ENCODE assay signal across 28 cellular contexts in genomic region chr13:85995788-85996418, GRCh38.
DNase-seq lines count a peak whose midpoint lies in the region; ATAC-seq, FAIRE-seq and TF ChIP-seq lines count a peak whose summit lies in the region.
"Had no signal": no experiment of that assay in that cellular context is flagged by ENCODE, and none has a peak within 500 bp of the region (broad histone marks: within the 10 kb centered on the region; RNA-seq: fewer than 3 reads in every experiment).

No MANE protein-coding gene starts in this region.

- CTCF ChIA-PET in A549 (lab: Yijun Ruan, JAX): no interaction called here
- CTCF ChIA-PET in H1 (lab: Charles Lee; ENCODE audit: partially characterized antibody): interaction anchor here (0.7 kb wide), 1 partner anchor 714 kb away, joined by 3 read pairs; no protein-coding TSS in a partner anchor

- H3K23ac ChIP-seq in H1 (ENCODE audit: insufficient read length) (no peak overlapping the region), mesenchymal stem cell (ENCODE audit: low read length in 2 of 2) (no peak overlapping the region)

- H3K36me3 Mint-ChIP-seq in mesothelial cell of epicardium: no peaks in the 10 kb centered on the region
- H3K36me3 Mint-ChIP-seq: brain, IgD-negative memory B cell had no signal

- ATAC-seq in A549: no peak
- peak; percentile 71 for ATAC-seq in HG03432 (IDR thresholded peaks at IDR 0.05; ENCODE audit: unreplicated experiment)
- ATAC-seq: activated CD8-positive, alpha-beta T cell treated with anti-CD3 and anti-CD28 coated beads, Interleukin-2, amount 10 ng/mL, durations not matched to agents 7 days and 5 days had no signal

- no peak overlapping the region for H2BK20ac ChIP-seq in H1 (ENCODE audit: low read length)

- DNase-seq in A549 (ENCODE audit: low read depth in 1 of 2, low spot score in 1 of 2) (no peak), NCI-H510A (lab: John Stamatoyannopoulos, UW) (peak; percentile 25), H1 (ENCODE audit: low read depth in 1 of 2, low spot score in 2 of 2) (no peak), mesothelial cell of epicardium (ENCODE audit: low spot score in 2 of 2, unreplicated experiment in 2 of 2) (no peak), mesenchymal stem cell (no peak), H4 (ENCODE audit: low spot score) (no peak), SKM-1 treated with dmso at 0.1 percent for 144 hours (lab: John Stamatoyannopoulos, UW; ENCODE audit: unreplicated experiment) (no peak)
- DNase-seq: ACHN; activated CD8-positive, alpha-beta T cell treated with anti-CD3 and anti-CD28 coated beads, Interleukin-2, amount 10 ng/mL, durations not matched to agents 7 days and 5 days; activated gamma-delta T cell; activated T-cell treated with anti-CD3 and anti-CD28 coated beads for 4 hours; adrenal gland; COR-L47; DMS79; glutamatergic neuron; kidney glomerular epithelial cell; NCI-H187; NCI-H226; T-helper 1 cell; trophoblast cell had no signal

- no peaks in the 10 kb centered on the region for H3K9me3 Mint-ChIP-seq in mesothelial cell of epicardium
- H3K9me3 Mint-ChIP-seq: brain had no signal

- H3K18ac ChIP-seq in H1 (ENCODE audit: extremely low read depth, low read length) (no peak overlapping the region), mesenchymal stem cell (ENCODE audit: low read depth in 1 of 2, low read length in 2 of 2) (no peak overlapping the region)

- no peaks in the 10 kb centered on the region for H3K27me3 ChIP-seq in H1 (replicated peaks in 1 of 4; ENCODE audit: control insufficient read depth in 3 of 4, extremely low read depth in 1 of 4, insufficient read depth in 3 of 4, low read length in 3 of 4)
- H3K27me3 ChIP-seq in mesenchymal stem cell (ENCODE audit: control insufficient read depth in 1 of 2, insufficient read depth in 1 of 2, low read length in 2 of 2): no peaks in the 10 kb centered on the region
- H3K27me3 ChIP-seq: adrenal gland, BLaER1, SJSA1 had no signal

- WGBS in A549 (ENCODE audit: missing lambda C conversion rate): 20% methylated on average over 3 of the region's 3 CpGs
- WGBS in H1 (ENCODE audit: extremely low coverage in 1 of 2, insufficient coverage in 1 of 2, insufficient read length in 1 of 2, insufficient replicate concordance in 2 of 2, low coverage in 1 of 2, low lambda C conversion rate in 2 of 2, missing lambda C conversion rate in 1 of 2), 2 experiments: 88% methylated on average over 3 of the region's 3 CpGs; no CpG with 5 or more reads in 1 of the 2 experiments
- 62% methylated on average over 3 of the region's 3 CpGs for WGBS in mesenchymal stem cell

- H3K4me1 ChIP-seq in A549 (no peaks in the 10 kb centered on the region), H1 (replicated peaks in 1 of 4; ENCODE audit: control insufficient read depth in 3 of 4, insufficient read depth in 4 of 4, low read length in 3 of 4) (no peaks in the 10 kb centered on the region), mesenchymal stem cell (ENCODE audit: control insufficient read depth, insufficient read depth, low read depth, low read length) (no peaks in the 10 kb centered on the region)
- H3K4me1 ChIP-seq: adrenal gland, BLaER1, SJSA1 had no signal

- H4K5ac ChIP-seq in H1 (ENCODE audit: insufficient read length, low read depth, low read length): no peak overlapping the region

- H3K56ac ChIP-seq in H1 (replicated peaks; ENCODE audit: insufficient read length, low read depth, low read length): no peak overlapping the region

- no peaks in the 10 kb centered on the region for H3K36me3 ChIP-seq in H1 (ENCODE audit: control insufficient read depth in 2 of 4, insufficient read depth in 4 of 4, low read length in 3 of 4)
- H3K36me3 ChIP-seq in mesenchymal stem cell (ENCODE audit: control insufficient read depth in 1 of 2, insufficient read depth in 2 of 2, low read depth in 1 of 2, low read length in 2 of 2): no peaks in the 10 kb centered on the region
- H3K36me3 ChIP-seq: adrenal gland, BLaER1, SJSA1 had no signal

- no peaks in the 10 kb centered on the region for H4K20me1 ChIP-seq in H1 (replicated peaks in 1 of 2; ENCODE audit: control insufficient read depth in 1 of 2, insufficient read depth in 2 of 2, low read length in 2 of 2)
- H4K20me1 ChIP-seq: BLaER1 had no signal

- POLR2A ChIA-PET in A549 (lab: Yijun Ruan, JAX) (no interaction called here), H1 (lab: Charles Lee; ENCODE audit: partially characterized antibody) (interaction anchor here (1.5 kb wide), 1 partner anchor 9 kb away, joined by 4 read pairs; no protein-coding TSS in a partner anchor)

- H2AK5ac ChIP-seq in H1 (ENCODE audit: low read depth, low read length) (no peak overlapping the region), mesenchymal stem cell (ENCODE audit: low read length, severe bottlenecking) (no peak overlapping the region)

- H2BK120ac ChIP-seq in H1 (replicated peaks; ENCODE audit: low read depth, low read length): no peak overlapping the region
- no peak overlapping the region for H2BK120ac ChIP-seq in mesenchymal stem cell (ENCODE audit: low read depth, low read length)

- no peak overlapping the region for H3K4me3 Mint-ChIP-seq in mesothelial cell of epicardium
- H3K4me3 Mint-ChIP-seq: activated CD8-positive, alpha-beta T cell treated with anti-CD3 and anti-CD28 coated beads, Interleukin-2, amount 10 ng/mL, durations not matched to agents 7 days and 5 days; brain; IgD-negative memory B cell had no signal

- no peaks in the 10 kb centered on the region for H3K9me3 ChIP-seq in A549
- no peaks in the 10 kb centered on the region for H3K9me3 ChIP-seq in H1 (ENCODE audit: insufficient read depth in 2 of 2, low read depth in 1 of 2, low read length in 1 of 2)
- H3K9me3 ChIP-seq in mesenchymal stem cell (ENCODE audit: control insufficient read depth, low read length): no peaks in the 10 kb centered on the region
- H3K9me3 ChIP-seq: BLaER1, SJSA1 had no signal

- no peak overlapping the region for H3K14ac ChIP-seq in H1 (ENCODE audit: insufficient read length)
- H3K14ac ChIP-seq in mesenchymal stem cell (ENCODE audit: low read length in 2 of 2): no peak overlapping the region

- H4K91ac ChIP-seq in H1 (replicated peaks; ENCODE audit: insufficient read length, low read length) (no peak overlapping the region), mesenchymal stem cell (ENCODE audit: low read length) (no peak overlapping the region)

- H2BK5ac ChIP-seq in H1 (ENCODE audit: low read depth, low read length) (no peak overlapping the region), mesenchymal stem cell (ENCODE audit: low read depth, low read length, poor library complexity, severe bottlenecking) (no peak overlapping the region)

- no peak for TF ChIP-seq POLR2A in A549 (IDR thresholded peaks at IDR 0.05; ENCODE audit: low read length)
- TF ChIP-seq POLR2A in H1 (IDR thresholded peaks at IDR 0.05; ENCODE audit: control extremely low read depth in 1 of 2, low read depth in 2 of 2, low read length in 2 of 2): no peak

- H3K27ac Mint-ChIP-seq in mesothelial cell of epicardium: no peak overlapping the region
- H3K27ac Mint-ChIP-seq: activated CD8-positive, alpha-beta T cell treated with anti-CD3 and anti-CD28 coated beads, Interleukin-2, amount 10 ng/mL, durations not matched to agents 7 days and 5 days; brain had no signal

- H3K4ac ChIP-seq in H1 (replicated peaks; ENCODE audit: insufficient read length, low read depth, low read length) (no peak overlapping the region), mesenchymal stem cell (ENCODE audit: low read depth in 1 of 2, low read length in 2 of 2) (no peak overlapping the region)

- no peak overlapping the region for H4K8ac ChIP-seq in H1 (ENCODE audit: extremely low read depth, insufficient read depth, low read length)
- H4K8ac ChIP-seq in mesenchymal stem cell (ENCODE audit: low read length): no peak overlapping the region

- no peak overlapping the region for H2BK15ac ChIP-seq in H1 (ENCODE audit: low read length)
- H2BK15ac ChIP-seq in mesenchymal stem cell (ENCODE audit: low read depth, poor library complexity, severe bottlenecking): no peak overlapping the region

- H3K4me1 Mint-ChIP-seq in mesothelial cell of epicardium: peaks cover 5% of the 10 kb centered on the region
- H3K4me1 Mint-ChIP-seq: brain, IgD-negative memory B cell had no signal

- H3K79me1 ChIP-seq in H1 (ENCODE audit: low read depth, low read length) (no peaks in the 10 kb centered on the region), mesenchymal stem cell (replicated peaks; ENCODE audit: low read length, poor library complexity, severe bottlenecking) (no peaks in the 10 kb centered on the region)

- no peaks in the 10 kb centered on the region for H3K79me2 ChIP-seq in H1 (ENCODE audit: control insufficient read depth in 1 of 2, insufficient read depth in 2 of 2, low read length in 2 of 2)

- H3K4me2 ChIP-seq in A549: peak overlapping the region; percentile 42; the same call in 2 of the 3 replicates
- H3K4me2 ChIP-seq in H1 (ENCODE audit: insufficient read depth in 1 of 2, low read depth in 2 of 2, low read length in 2 of 2): no peak overlapping the region
- no peak overlapping the region for H3K4me2 ChIP-seq in mesenchymal stem cell (ENCODE audit: low read length, poor library complexity, severe bottlenecking)
- H3K4me2 ChIP-seq: BLaER1 had no signal

- H3K27ac ChIP-seq in A549 (no peak overlapping the region), H1 (ENCODE audit: low read depth, low read length) (no peak overlapping the region), mesenchymal stem cell (ENCODE audit: low read length, poor library complexity, severe bottlenecking) (no peak overlapping the region)
- H3K27ac ChIP-seq: adrenal gland, BLaER1, SJSA1 had no signal

- no peaks in the 10 kb centered on the region for H3K23me2 ChIP-seq in H1 (ENCODE audit: low read depth, low read length)

- no peak for TF ChIP-seq CTCF in A549 (IDR thresholded peaks at IDR 0.05)
- TF ChIP-seq CTCF in H1 (IDR thresholded peaks at IDR 0.05; ENCODE audit: control extremely low read depth in 1 of 3, insufficient read depth in 1 of 3, low read depth in 1 of 3, low read length in 3 of 3): no peak
- TF ChIP-seq CTCF in mesothelial cell of epicardium (IDR thresholded peaks at IDR 0.05; ENCODE audit: unreplicated experiment): no peak

- H3K9ac ChIP-seq in H1 (replicated peaks in 1 of 4; ENCODE audit: extremely low read depth in 1 of 4, low read depth in 3 of 4, low read length in 3 of 4): no peak overlapping the region
- no peak overlapping the region for H3K9ac ChIP-seq in mesenchymal stem cell (ENCODE audit: low read length)
- H3K9ac ChIP-seq: BLaER1 had no signal

- TF ChIP-seq RAD21 in A549 (conservative IDR thresholded peaks at IDR 0.05 in 1 of 2, IDR thresholded peaks at IDR 0.05 in 1 of 2): no peak
- no peak for TF ChIP-seq RAD21 in H1 (IDR thresholded peaks at IDR 0.05 in 1 of 2, conservative IDR thresholded peaks at IDR 0.05 in 1 of 2; ENCODE audit: low read depth in 2 of 2, low read length in 2 of 2)

- peak overlapping the region; percentile 45; the same call in 1 of the 2 replicates for H2AFZ ChIP-seq in H1 (ENCODE audit: low read length)
- H2AFZ ChIP-seq in mesenchymal stem cell (ENCODE audit: low read depth, low read length): no peak overlapping the region

- no peak overlapping the region for H3K4me3 ChIP-seq in A549
- no peak overlapping the region for H3K4me3 ChIP-seq in H1 (ENCODE audit: extremely low read depth in 1 of 4, insufficient read depth in 2 of 4, low read depth in 3 of 4, low read length in 4 of 4)
- no peak overlapping the region for H3K4me3 ChIP-seq in mesenchymal stem cell (ENCODE audit: insufficient read depth in 1 of 2, low read depth in 1 of 2, low read length in 2 of 2)
- H3K4me3 ChIP-seq: adrenal gland, BLaER1, lung, SJSA1 had no signal

- no peak for TF ChIP-seq EP300 in A549 (IDR thresholded peaks at IDR 0.05)
- TF ChIP-seq EP300 in H1 (IDR thresholded peaks at IDR 0.05; ENCODE audit: borderline replicate concordance in 1 of 2, low read depth in 2 of 2, low read length in 2 of 2): no peak

- FAIRE-seq in A549 (lab: Jason Lieb, UNC): no peak
- no peak for FAIRE-seq in H1 (lab: Jason Lieb, UNC)
- FAIRE-seq: GM19239, RCC 7860 had no signal

- no peak overlapping the region for H2BK12ac ChIP-seq in H1 (ENCODE audit: low read depth, low read length)
- H2BK12ac ChIP-seq in mesenchymal stem cell (ENCODE audit: low read length in 2 of 2): no peak overlapping the region

- H3K27me3 Mint-ChIP-seq in mesothelial cell of epicardium (ENCODE audit: low read depth): no peaks in the 10 kb centered on the region
- H3K27me3 Mint-ChIP-seq: brain, IgD-negative memory B cell had no signal
